In genomic region chr6:12798326-12798725, GRCh38 we compare ENCODE assay signal across 28 cellular contexts.
"Had no signal": no experiment of that assay in that cellular context is flagged by ENCODE, and none has a peak within 500 bp of the region (broad histone marks: within the 10 kb centered on the region; RNA-seq: fewer than 3 reads in every experiment).

No MANE protein-coding gene starts in this region.

- H3K36me3 Mint-ChIP-seq: mesothelial cell of epicardium, naive B cell had no signal

- DNase-seq: dermis blood vessel endothelial cell; dorsolateral prefrontal cortex; effector CD4-positive, alpha-beta T cell; effector memory CD4-positive, alpha-beta T cell; erythroblast; esophagus squamous epithelium; foreskin fibroblast; foreskin melanocyte; gastrocnemius medialis; glutamatergic neuron; head of caudate nucleus; heart right ventricle; hippocampal formation; left cardiac atrium; left lung; left ventricle myocardium superior; lower lobe of right lung; mesenchymal stem cell; mucosa of descending colon; naive B cell had no signal

- H3K4me3 ChIP-seq: coronary artery, dorsolateral prefrontal cortex, esophagus squamous epithelium, gastrocnemius medialis, heart right ventricle, left lung, lower lobe of right lung, mucosa of descending colon had no signal

- H3K9me3 Mint-ChIP-seq: mesothelial cell of epicardium, naive B cell had no signal

- H3K4me1 ChIP-seq: esophagus squamous epithelium, gastrocnemius medialis, heart right ventricle, left lung, lower lobe of right lung had no signal

- H3K4me3 Mint-ChIP-seq: mesothelial cell of epicardium had no signal

- H3K36me3 ChIP-seq: esophagus squamous epithelium, gastrocnemius medialis, heart right ventricle, left lung, lower lobe of right lung had no signal

- ATAC-seq: esophagus mucosa, gastrocnemius medialis, heart right ventricle, left cardiac atrium, left lung, left ventricle myocardium superior, lower lobe of right lung, mucosa of descending colon had no signal

- H3K27me3 ChIP-seq: gastrocnemius medialis, left lung had no signal

- H3K9me3 ChIP-seq: esophagus squamous epithelium, gastrocnemius medialis, heart right ventricle, left lung, lower lobe of right lung, mucosa of descending colon had no signal

- H3K27ac ChIP-seq: coronary artery, epithelial cell of prostate, esophagus squamous epithelium, gastrocnemius medialis, heart right ventricle, left lung, lower lobe of right lung had no signal

- FAIRE-seq: colon, endothelial cell of umbilical vein, islet of Langerhans, keratinocyte had no signal

- H3K4me1 Mint-ChIP-seq: mesothelial cell of epicardium, naive B cell had no signal

- H3K27ac Mint-ChIP-seq: mesothelial cell of epicardium, naive B cell had no signal
